Comparison of ENCODE assay signal across 1 cellular context in genomic region chr12:120447992-120448391, GRCh38.
TF ChIP-seq lines count a peak whose summit lies in the region.

No MANE protein-coding gene starts in this region.

TF ChIP-seq in neural cell, 6 proteins besides CTCF, POLR2A, EP300 and RAD21 (continued from another document):
- TF ChIP-seq EZH2 (IDR thresholded peaks at IDR 0.05; ENCODE audit: borderline replicate concordance, insufficient read depth, low read length, poor library complexity, severe bottlenecking), result no peak
TF ChIP-seq in neural cell: peak in this region for 0.
